8 cellular contexts compared by ENCODE assay signal in genomic region chr15:100918034-100918689, GRCh38. TPM values are rescaled to one million over a fixed set of nuclear protein-coding genes. Genes with fewer than 3 reads are reported as not detected.
DNase-seq lines count a peak whose midpoint lies in the region; ATAC-seq and TF ChIP-seq lines count a peak whose summit lies in the region.

No MANE protein-coding gene starts in this region.

- ATAC-seq in GM21786 (IDR thresholded peaks at IDR 0.05; ENCODE audit: unreplicated experiment) (peak; percentile 62), T-helper 17 cell (peak; percentile 90), GM18873 (IDR thresholded peaks at IDR 0.05; ENCODE audit: low FRiP score, unreplicated experiment) (no peak)

- peaks cover 19% of the 10 kb centered on the region for H3K4me1 Mint-ChIP-seq in T-helper 17 cell

- peak overlapping the region; percentile 94 for H3K27ac ChIP-seq in Karpas-422 (ENCODE audit: low read length)

- no peak overlapping the region for H3K27ac Mint-ChIP-seq in T-helper 17 cell

- H3K27me3 ChIP-seq in Karpas-422 (ENCODE audit: low read length), result no peaks in the 10 kb centered on the region

- in situ Hi-C loops in astrocyte of the cerebellum (cut with HindIII; ENCODE audit: low sequenced_read_pairs), result no loop called here

- H3K27me3 Mint-ChIP-seq in T-helper 17 cell, result peaks cover 65% of the 10 kb centered on the region

- DNase-seq in GM04504 (ENCODE audit: low read depth) (peak; percentile 64), Karpas-422 (peak; percentile 95), T-helper 17 cell (peak; percentile 23 to 64 (median 23)), astrocyte of the cerebellum (ENCODE audit: low read depth) (peak; percentile 34), iPS DF 4.7 (ENCODE audit: extremely low read depth, low spot score) (peak; percentile 62), skeletal muscle cell (ENCODE audit: low read depth) (no peak)

- H3K4me3 ChIP-seq in Karpas-422 (ENCODE audit: low read length), result peak overlapping the region; percentile 89
- peak overlapping the region; percentile 58 for H3K4me3 ChIP-seq in astrocyte of the cerebellum (ENCODE audit: low read depth, low read length)
- peak overlapping the region; percentile 71 for H3K4me3 ChIP-seq in skeletal muscle cell (ENCODE audit: low read depth, low read length)

- no peaks in the 10 kb centered on the region for H3K9me2 ChIP-seq in Karpas-422 (replicated peaks; ENCODE audit: insufficient read depth, low read length)

- H3K9me3 ChIP-seq in Karpas-422 (ENCODE audit: low read length) (no peaks in the 10 kb centered on the region), T-helper 17 cell (ENCODE audit: control insufficient read depth, low read length, poor library complexity, severe bottlenecking) (no peaks in the 10 kb centered on the region)

- peaks cover 45% of the 10 kb centered on the region for H3K79me2 ChIP-seq in Karpas-422 (ENCODE audit: low read length)

- peaks cover 54% of the 10 kb centered on the region for H3K4me1 ChIP-seq in Karpas-422 (ENCODE audit: low read length)

- H3K4me3 Mint-ChIP-seq in T-helper 17 cell, result peak overlapping the region; percentile 92

- H3K9ac ChIP-seq in Karpas-422 (ENCODE audit: low read length), result peak overlapping the region; percentile 94

- H3K4me2 ChIP-seq in Karpas-422 (ENCODE audit: low read depth, low read length, poor library complexity, severe bottlenecking), result peak overlapping the region; percentile 90

- H3K36me3 ChIP-seq in Karpas-422 (ENCODE audit: insufficient read depth, low read length), result peaks cover 47% of the 10 kb centered on the region

- peak; percentile 99 for TF ChIP-seq CTCF in astrocyte of the cerebellum (IDR thresholded peaks at IDR 0.05; ENCODE audit: low read depth, low read length, missing control alignments)

- H3K36me3 Mint-ChIP-seq in T-helper 17 cell (ENCODE audit: low read depth), result peaks cover 5% of the 10 kb centered on the region

- peaks cover 20% of the 10 kb centered on the region; the same call in 1 of the 2 replicates for H4K20me1 ChIP-seq in Karpas-422 (ENCODE audit: insufficient read depth, low read depth, low read length)

- H2AFZ ChIP-seq in Karpas-422 (ENCODE audit: low read length), result 0 out of 2 replicates have a peak overlapping the region, but pooled peaks have one; percentile 9

RNA-seq across cellular contexts. Expression of gene LRRK1, which starts 1.0 kb away (rescaled TPM):
- 46.6 and 87.3 TPM in 2 replicates for total RNA-seq in Karpas-422 (2014; rRNA removed; shearing (Covaris generic); ENCODE audit: low replicate concordance)
- 1 to 10 TPM; 1.5 to 2.1 TPM for total RNA-seq in T-helper 17 cell

RNA-seq across cellular contexts. Expression of gene ALDH1A3, which starts 38.5 kb away (rescaled TPM):
- total RNA-seq in Karpas-422 (2014; rRNA removed; shearing (Covaris generic); ENCODE audit: low replicate concordance), result not detected in 2 replicates
- total RNA-seq in T-helper 17 cell, result not detected

Comparison
In these comparisons a context has a peak if more than half of its experiments do, and no peak if none do; other contexts are left out.
1. RNA of gene LRRK1, which starts 1.0 kb away (total RNA-seq): 46.6 to 87.3 TPM in Karpas-422; 1.5 to 2.1 TPM in T-helper 17 cell; every median in the first group is over 10 times any median in the second.
2. Peak in every context shown above with its lines, with median percentiles within 50 percentile points of each other: H3K4me3 ChIP-seq.